ENCODE assay signal across 9 cellular contexts in the genomic region with DNA sequence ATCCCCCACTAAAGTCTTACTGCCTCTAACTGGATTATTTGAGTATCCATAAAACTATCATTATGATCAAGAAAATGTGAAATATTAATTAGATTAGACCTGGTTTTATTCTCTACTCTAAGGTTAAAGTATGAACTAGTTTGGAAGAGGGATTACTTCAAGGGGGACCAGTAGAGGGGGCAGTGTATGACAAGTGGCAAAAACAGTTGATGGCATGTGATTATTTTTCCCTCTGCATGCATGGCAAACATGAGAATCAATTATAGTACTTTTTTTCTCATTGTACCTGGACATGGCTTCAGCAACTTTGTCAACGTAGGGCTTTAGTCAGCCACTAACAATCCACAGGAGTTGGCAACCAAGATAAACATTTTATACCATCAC.
DNase-seq lines count a peak whose midpoint lies in the region; ATAC-seq and TF ChIP-seq lines count a peak whose summit lies in the region.
"Had no signal": no experiment of that assay in that cellular context is flagged by ENCODE, and none has a peak within 500 bp of the region (broad histone marks: within the 10 kb centered on the region; RNA-seq: fewer than 3 reads in every experiment).

No MANE protein-coding gene starts in this region.

- peaks cover 0 to 5% (median 0%) of the 10 kb centered on the region in 3 donors for H3K36me3 Mint-ChIP-seq in immature natural killer cell

- H3K27ac Mint-ChIP-seq in immature natural killer cell: peak overlapping the region; percentile 37 to 72 (median 62)

- ATAC-seq in GM21515 (IDR thresholded peaks at IDR 0.05; ENCODE audit: unreplicated experiment) (peak; percentile 30), HG03460 (IDR thresholded peaks at IDR 0.05; ENCODE audit: unreplicated experiment) (peak; percentile 30)

- no peaks in the 10 kb centered on the region for H3K9me3 Mint-ChIP-seq in immature natural killer cell

- peak; percentile 6 for TF ChIP-seq CTCF in GM13976 (IDR thresholded peaks at IDR 0.05; ENCODE audit: borderline replicate concordance, control extremely low read depth, extremely low read depth, insufficient read depth, missing control alignments)

- in situ Hi-C loops in GM13976 (cut with MboI; ENCODE audit: low sequenced_read_pairs, unreplicated experiment): no loop called here

- DNase-seq in GM13976 (ENCODE audit: low spot score) (no peak), immature natural killer cell (peak in 2 of 3 donors; percentile 6 to 31), medulla oblongata (ENCODE audit: extremely low spot score) (no peak), GM19238 (ENCODE audit: insufficient read length, low spot score) (no peak), NOMO-1 treated with dmso at 0.1 percent for 144 hours (lab: John Stamatoyannopoulos, UW; ENCODE audit: unreplicated experiment) (no peak), NCI-H2107 (lab: John Stamatoyannopoulos, UW) (no peak)
- DNase-seq: NCI-H510A had no signal

- peaks cover 0 to 2% (median 1%) of the 10 kb centered on the region in 3 donors for H3K27me3 Mint-ChIP-seq in immature natural killer cell (ENCODE audit: low read depth in 3 of 3)

- peak overlapping the region in 4 of 5 donors; percentile 33 to 63 (median 38) for H3K4me3 Mint-ChIP-seq in immature natural killer cell

- peaks cover 64 to 82% of the 10 kb centered on the region in 2 donors for H3K4me1 Mint-ChIP-seq in immature natural killer cell

Comparison
In these comparisons a context has a peak if more than half of its experiments do, and no peak if none do; other contexts are left out.
1. DNase-seq: peak in immature natural killer cell (2 of 3); none in GM13976 (single experiment), medulla oblongata (single experiment), GM19238 (single experiment), NOMO-1 treated with dmso at 0.1 percent for 144 hours (single experiment) and NCI-H2107 (single experiment).